ENCODE assay signal across 17 cellular contexts in the genomic region with DNA sequence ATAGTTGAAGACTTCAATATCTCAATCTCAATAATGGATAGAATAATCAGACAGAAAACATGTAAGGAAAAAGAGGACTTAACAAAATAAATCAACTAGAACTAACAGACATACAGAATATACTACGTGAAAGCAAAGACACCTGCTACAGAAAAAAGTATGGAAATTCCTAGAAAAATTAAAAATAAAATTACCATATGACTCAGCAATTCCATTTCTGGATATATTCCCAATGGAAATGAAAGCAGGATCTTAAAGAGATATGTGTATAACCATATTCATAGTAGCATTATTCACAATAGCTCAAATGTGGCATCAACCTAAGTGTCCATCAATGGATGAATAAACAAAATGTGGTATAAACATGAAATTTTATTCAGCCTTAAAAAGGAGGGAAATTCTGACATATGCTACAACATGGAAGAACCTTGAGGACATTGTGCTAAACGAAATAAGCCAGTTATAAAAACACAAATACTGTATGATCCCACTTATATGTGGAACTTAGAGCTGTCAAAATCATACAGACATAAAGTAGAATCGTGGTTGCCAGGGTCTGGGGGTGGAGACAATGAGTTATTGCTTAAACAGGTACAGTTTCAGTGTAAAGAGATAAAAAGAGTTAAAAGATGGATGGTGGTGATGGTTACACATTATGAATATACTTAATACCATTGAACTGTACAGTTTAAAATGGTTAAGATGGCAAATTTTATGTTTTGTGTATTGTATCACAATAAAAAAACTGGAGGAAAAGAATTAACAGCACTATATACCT. TPM values are rescaled to one million over a fixed set of nuclear protein-coding genes. Genes with fewer than 3 reads are reported as not detected.
A peak's percentile ranks its signal among the peaks of the same experiment; 100 is the strongest.
DNase-seq lines count a peak whose midpoint lies in the region; ATAC-seq, FAIRE-seq and TF ChIP-seq lines count a peak whose summit lies in the region.
"Had no signal": no experiment of that assay in that cellular context is flagged by ENCODE, and none has a peak within 500 bp of the region (broad histone marks: within the 10 kb centered on the region; RNA-seq: fewer than 3 reads in every experiment).

No MANE protein-coding gene starts in this region.

- no peaks in the 10 kb centered on the region for H3K27me3 Mint-ChIP-seq in CD4-positive, alpha-beta memory T cell
- H3K27me3 Mint-ChIP-seq in activated T-helper 17 cell treated with anti-CD3 and anti-CD28 coated beads, Interleukin-2, amount 50 U/mL, for 72 hours: no peaks in the 10 kb centered on the region
- no peaks in the 10 kb centered on the region for H3K27me3 Mint-ChIP-seq in natural killer cell (ENCODE audit: low read depth in 2 of 2)
- H3K27me3 Mint-ChIP-seq in MCF 10A (ENCODE audit: insufficient read depth, unreplicated experiment): no peaks in the 10 kb centered on the region

- intact Hi-C loops in CD4-positive, alpha-beta memory T cell (cut with micrococcal nuclease): no loop called here
- intact Hi-C loops in natural killer cell (cut with micrococcal nuclease): no loop called here
- intact Hi-C loops in left lung (cut with DNase I): loop anchor here in 1 of 2 donors (10.0 kb wide), 1 partner anchor 45 kb away; a partner anchor contains a TSS
- intact Hi-C loops in MCF 10A (cut with micrococcal nuclease): no loop called here

- TF ChIP-seq CTCF in natural killer cell (IDR thresholded peaks at IDR 0.05) (no peak), left lung (IDR thresholded peaks at IDR 0.05) (no peak), MCF 10A (IDR thresholded peaks at IDR 0.05; ENCODE audit: unreplicated experiment) (no peak)

- H3K4me3 Mint-ChIP-seq in CD4-positive, alpha-beta memory T cell: peak overlapping the region in 7 of 8 donors; percentile 3 to 54 (median 51)
- H3K4me3 Mint-ChIP-seq in activated T-helper 17 cell treated with anti-CD3 and anti-CD28 coated beads, Interleukin-2, amount 50 U/mL, for 72 hours: peak overlapping the region; percentile 43
- H3K4me3 Mint-ChIP-seq in natural killer cell (no peak overlapping the region), MCF 10A (ENCODE audit: unreplicated experiment) (no peak overlapping the region)

- no peak overlapping the region for H3K4me3 ChIP-seq in CD4-positive, alpha-beta memory T cell (ENCODE audit: low read length in 2 of 2)
- H3K4me3 ChIP-seq in left lung: no peak overlapping the region
- H3K4me3 ChIP-seq: heart right ventricle, Peyer's patch had no signal

- FAIRE-seq in GM12892 (lab: Jason Lieb, UNC): peak; percentile 87
- FAIRE-seq: bronchial epithelial cell had no signal

- CTCF ChIA-PET in CD4-positive, alpha-beta memory T cell (lab: Charles Lee; ENCODE audit: partially characterized antibody): no interaction called here
- CTCF ChIA-PET in MCF 10A (lab: Yijun Ruan, JAX): interaction anchor here (0.7 to 1.0 kb wide), 3 partner anchors 15 to 185 kb away, joined by 3 to 4 read pairs (median 3); no protein-coding TSS in a partner anchor

- H3K27ac ChIP-seq in CD4-positive, alpha-beta memory T cell (ENCODE audit: low read depth, low read length): no peak overlapping the region
- H3K27ac ChIP-seq in left lung: no peak overlapping the region
- H3K27ac ChIP-seq: heart right ventricle, Peyer's patch had no signal

- peaks cover 58 to 84% (median 71%) of the 10 kb centered on the region in 4 donors for H3K4me1 Mint-ChIP-seq in CD4-positive, alpha-beta memory T cell
- H3K4me1 Mint-ChIP-seq in activated T-helper 17 cell treated with anti-CD3 and anti-CD28 coated beads, Interleukin-2, amount 50 U/mL, for 72 hours: peaks cover 40% of the 10 kb centered on the region
- H3K4me1 Mint-ChIP-seq in natural killer cell: peaks cover 65 to 67% of the 10 kb centered on the region in 2 donors
- H3K4me1 Mint-ChIP-seq in MCF 10A (ENCODE audit: insufficient read depth, unreplicated experiment): peaks cover 30% of the 10 kb centered on the region

- peak; percentile 29 for ATAC-seq in activated T-helper 17 cell treated with anti-CD3 and anti-CD28 coated beads, Interleukin-2, amount 50 U/mL, for 72 hours (replicated peaks)
- ATAC-seq in natural killer cell (no peak), GM21717 (IDR thresholded peaks at IDR 0.05; ENCODE audit: unreplicated experiment) (no peak), left lung (no peak)
- ATAC-seq: heart right ventricle had no signal

- no peaks in the 10 kb centered on the region for H3K36me3 ChIP-seq in CD4-positive, alpha-beta memory T cell (ENCODE audit: insufficient read depth, low read length)
- H3K36me3 ChIP-seq in left lung: no peaks in the 10 kb centered on the region
- H3K36me3 ChIP-seq: BE2C, Peyer's patch had no signal

- H3K4me1 ChIP-seq in CD4-positive, alpha-beta memory T cell (ENCODE audit: insufficient read depth, low read length): peaks cover 68% of the 10 kb centered on the region
- H3K4me1 ChIP-seq in left lung: peaks cover 5 to 30% of the 10 kb centered on the region in 2 donors

- H3K27ac Mint-ChIP-seq in CD4-positive, alpha-beta memory T cell: peak overlapping the region in 6 of 7 donors; percentile 1 to 73 (median 32)
- peak overlapping the region; percentile 29 for H3K27ac Mint-ChIP-seq in activated T-helper 17 cell treated with anti-CD3 and anti-CD28 coated beads, Interleukin-2, amount 50 U/mL, for 72 hours
- H3K27ac Mint-ChIP-seq in natural killer cell: peak overlapping the region; percentile 5 to 43
- H3K27ac Mint-ChIP-seq in MCF 10A (ENCODE audit: low read depth, unreplicated experiment): no peak overlapping the region

- H3K36me3 Mint-ChIP-seq in CD4-positive, alpha-beta memory T cell: peaks cover 14 to 31% of the 10 kb centered on the region in 2 donors
- peaks cover 50% of the 10 kb centered on the region for H3K36me3 Mint-ChIP-seq in activated T-helper 17 cell treated with anti-CD3 and anti-CD28 coated beads, Interleukin-2, amount 50 U/mL, for 72 hours (ENCODE audit: low read depth)
- H3K36me3 Mint-ChIP-seq in natural killer cell (peaks cover 10% of the 10 kb centered on the region), MCF 10A (ENCODE audit: insufficient read depth, unreplicated experiment) (peaks cover 9% of the 10 kb centered on the region)

- no peak for TF ChIP-seq POLR2A in GM12892 (IDR thresholded peaks at IDR 0.05; ENCODE audit: low read depth, low read length)

- DNase-seq in CD4-positive, alpha-beta memory T cell: no peak
- DNase-seq in GM12892 (ENCODE audit: insufficient read length) (no peak), natural killer cell (no peak), left lung (no peak), MCF 10A (ENCODE audit: unreplicated experiment) (no peak)
- DNase-seq: activated CD8-positive, alpha-beta memory T cell treated with anti-CD3 and anti-CD28 coated beads for 24 hours; BE2C; DMS153; effector CD4-positive, alpha-beta T cell; HCEC 1CT; heart right ventricle; Peyer's patch; stimulated activated CD4-positive, alpha-beta T cell treated with anti-CD3 and anti-CD28 coated beads, Interleukin-4, amount 100 ng/mL, for 4 hours; stimulated activated CD8-positive, alpha-beta memory T cell treated with anti-CD3 and anti-CD28 coated beads, Interleukin-4, amount 100 ng/mL, for 48 hours had no signal

- H3K9me3 Mint-ChIP-seq in CD4-positive, alpha-beta memory T cell: peaks cover 0 to 11% (median 6%) of the 10 kb centered on the region in 8 donors
- peaks cover 9% of the 10 kb centered on the region for H3K9me3 Mint-ChIP-seq in activated T-helper 17 cell treated with anti-CD3 and anti-CD28 coated beads, Interleukin-2, amount 50 U/mL, for 72 hours
- H3K9me3 Mint-ChIP-seq in natural killer cell (peaks cover 6 to 7% of the 10 kb centered on the region in 2 donors), MCF 10A (ENCODE audit: unreplicated experiment) (peaks cover 10% of the 10 kb centered on the region)

- no TSS peak for BruUV-seq in MCF 10A (replicated peaks; lab: Mats Ljungman, UMichigan)

- POLR2A ChIA-PET in CD4-positive, alpha-beta memory T cell (lab: Charles Lee; ENCODE audit: partially characterized antibody): no interaction called here
- POLR2A ChIA-PET in MCF 10A (lab: Yijun Ruan, JAX): interaction anchor here (0.8 to 2.3 kb wide), 3 partner anchors 12 to 48 kb away, joined by 4 to 7 read pairs (median 4); a partner anchor contains a TSS

- H3K9me3 ChIP-seq in CD4-positive, alpha-beta memory T cell (ENCODE audit: control insufficient read depth in 1 of 2, low read length in 2 of 2): peaks cover 0 to 6% of the 10 kb centered on the region in 2 donors
- H3K9me3 ChIP-seq in left lung: peaks cover 0 to 12% of the 10 kb centered on the region in 2 donors
- H3K9me3 ChIP-seq: BE2C, Peyer's patch had no signal

- H3K27me3 ChIP-seq in CD4-positive, alpha-beta memory T cell (ENCODE audit: insufficient read depth, low read length): no peaks in the 10 kb centered on the region
- no peaks in the 10 kb centered on the region for H3K27me3 ChIP-seq in left lung
- H3K27me3 ChIP-seq: BE2C, heart right ventricle, Peyer's patch had no signal

RNA-seq across cellular contexts. Expression of a gene that starts 6.9 kb away (rescaled TPM):
- total RNA-seq in CD4-positive, alpha-beta memory T cell: 10 to 100 TPM; 24.0 to 28.3 TPM
- 10 to 100 TPM; 12.8 to 26.4 TPM for polyA plus RNA-seq in CD4-positive, alpha-beta memory T cell
- polyA plus RNA-seq in GM12892 (2012; ENCODE audit: missing spikeins): 23.3 TPM
- 10 to 100 TPM; 23.7 to 39.8 TPM for total RNA-seq in activated T-helper 17 cell treated with anti-CD3 and anti-CD28 coated beads, Interleukin-2, amount 50 U/mL, for 72 hours
- total RNA-seq in natural killer cell (10 to 100 TPM; 38.1 to 51.2 (median 45.5) TPM), left lung (10 to 100 TPM; 28.0 to 31.0 TPM), MCF 10A (2022) (29.6 and 36.7 TPM in 2 replicates)

RNA-seq across cellular contexts. Expression of a gene that starts 16.1 kb away (rescaled TPM):
- 1 to 10 TPM; 8.7 to 9.0 TPM for total RNA-seq in CD4-positive, alpha-beta memory T cell
- polyA plus RNA-seq in CD4-positive, alpha-beta memory T cell: 10 to 100 TPM in 1 of 2 donors, 1 to 10 TPM in 1; 5.9 to 10.0 TPM
- 14.5 TPM for polyA plus RNA-seq in GM12892 (2012; ENCODE audit: missing spikeins)
- 10 to 100 TPM in 1 of 2 donors, 1 to 10 TPM in 1; 9.5 to 10.3 TPM for total RNA-seq in activated T-helper 17 cell treated with anti-CD3 and anti-CD28 coated beads, Interleukin-2, amount 50 U/mL, for 72 hours
- total RNA-seq in natural killer cell: 1 to 10 TPM; 6.0 to 8.7 (median 7.0) TPM
- 10 to 100 TPM; 10.8 TPM for total RNA-seq in left lung
- 28.7 and 31.5 TPM in 2 replicates for total RNA-seq in MCF 10A (2022)

RNA-seq across cellular contexts. Expression of a gene that starts 47.5 kb away (rescaled TPM):
- total RNA-seq in CD4-positive, alpha-beta memory T cell: 10 to 100 TPM; 20.0 to 21.5 TPM
- 10 to 100 TPM; 18.6 to 25.3 TPM for polyA plus RNA-seq in CD4-positive, alpha-beta memory T cell
- 19.9 TPM for polyA plus RNA-seq in GM12892 (2012; ENCODE audit: missing spikeins)
- total RNA-seq in activated T-helper 17 cell treated with anti-CD3 and anti-CD28 coated beads, Interleukin-2, amount 50 U/mL, for 72 hours: 10 to 100 TPM; 14.9 to 18.3 TPM
- total RNA-seq in natural killer cell (10 to 100 TPM; 12.6 to 16.8 (median 15.2) TPM), left lung (10 to 100 TPM; 12.4 to 12.9 TPM), MCF 10A (2022) (29.2 and 35.2 TPM in 2 replicates)

Comparison
In these comparisons a context has a peak if more than half of its experiments do, and no peak if none do; other contexts are left out.
1. H3K4me3 Mint-ChIP-seq: peak in CD4-positive, alpha-beta memory T cell (7 of 8) and activated T-helper 17 cell treated with anti-CD3 and anti-CD28 coated beads, Interleukin-2, amount 50 U/mL, for 72 hours (single experiment); none in natural killer cell (single experiment) and MCF 10A (single experiment).